Comparison of ENCODE assay signal across 9 cellular contexts in genomic region chr7:128398016-128398840, GRCh38. TPM values are rescaled to one million over a fixed set of nuclear protein-coding genes. Genes with fewer than 3 reads are reported as not detected.
DNase-seq lines count a peak whose midpoint lies in the region; ATAC-seq and TF ChIP-seq lines count a peak whose summit lies in the region.
"Had no signal": no experiment of that assay in that cellular context is flagged by ENCODE, and none has a peak within 500 bp of the region (broad histone marks: within the 10 kb centered on the region; RNA-seq: fewer than 3 reads in every experiment).

No MANE protein-coding gene starts in this region.

- WGBS in stomach, 5 donors = 69 to 78% (median 75%) methylated on average over 16 of the region's 16 CpGs

- H3K27me3 Mint-ChIP-seq in Calu3 (ENCODE audit: unreplicated experiment) (no peaks in the 10 kb centered on the region), GM23338 (ENCODE audit: insufficient read depth, low read depth, poor library complexity) (peaks cover 3% of the 10 kb centered on the region)

- peaks cover 21% of the 10 kb centered on the region for H3K36me3 Mint-ChIP-seq in Calu3 (ENCODE audit: insufficient read depth, unreplicated experiment)
- H3K36me3 Mint-ChIP-seq in GM23338 (ENCODE audit: low read depth) = peaks cover 21% of the 10 kb centered on the region

- no peaks in the 10 kb centered on the region for H3K9me2 ChIP-seq in GM23338 (ENCODE audit: insufficient read depth)
- no peaks in the 10 kb centered on the region for H3K9me2 ChIP-seq in Karpas-422 (replicated peaks; ENCODE audit: insufficient read depth, low read length)

- TF ChIP-seq EP300 in stomach (IDR thresholded peaks at IDR 0.05) = no peak

- TF ChIP-seq CTCF in Calu3 (IDR thresholded peaks at IDR 0.05; ENCODE audit: unreplicated experiment) (peak; percentile 92), GM23338 (conservative IDR thresholded peaks at IDR 0.05; ENCODE audit: low read depth in 2 of 2) (peak; percentile 82 to 94), RWPE1 (conservative IDR thresholded peaks at IDR 0.05; ENCODE audit: low read depth) (peak; percentile 98), stomach (IDR thresholded peaks at IDR 0.05) (peak in 5 of 7 experiments; percentile 70 to 94 (median 92))

- H3K4me1 Mint-ChIP-seq in Calu3 (ENCODE audit: low read depth, unreplicated experiment) (no peaks in the 10 kb centered on the region), GM23338 (no peaks in the 10 kb centered on the region; the same call in 2 of the 3 replicates)

- BruUV-seq in Calu3 (replicated peaks; lab: Mats Ljungman, UMichigan) = no TSS peak

- DNase-seq in Calu3 (peak; percentile 67), GM23338 (ENCODE audit: low spot score) (peak; percentile 85), RWPE1 (ENCODE audit: low spot score) (no peak), cerebellar cortex (ENCODE audit: low spot score) (peak; percentile 63), left lobe of liver (ENCODE audit: low spot score) (no peak), stomach (peak; percentile 71), Karpas-422 (no peak), KG1 (lab: John Stamatoyannopoulos, UW) (no peak)

- no peak overlapping the region for H3K9ac ChIP-seq in Karpas-422 (ENCODE audit: low read length)

- H3K4me1 ChIP-seq in GM23338 (ENCODE audit: insufficient read depth) (no peaks in the 10 kb centered on the region), stomach (peaks cover 0 to 5% (median 3%) of the 10 kb centered on the region in 4 donors), Karpas-422 (ENCODE audit: low read length) (peaks cover 23% of the 10 kb centered on the region)

- no peak overlapping the region for H3K4me2 ChIP-seq in GM23338
- H3K4me2 ChIP-seq in Karpas-422 (ENCODE audit: low read depth, low read length, poor library complexity, severe bottlenecking) = no peak overlapping the region

- no peaks in the 10 kb centered on the region for H3K36me3 ChIP-seq in GM23338 (ENCODE audit: insufficient read depth)
- H3K36me3 ChIP-seq in stomach = peaks cover 70 to 100% (median 97%) of the 10 kb centered on the region in 4 donors
- H3K36me3 ChIP-seq in Karpas-422 (ENCODE audit: insufficient read depth, low read length) = peaks cover 44% of the 10 kb centered on the region; the same call in 1 of the 2 replicates

- H4K20me1 ChIP-seq in GM23338 (replicated peaks; ENCODE audit: insufficient read depth) (no peaks in the 10 kb centered on the region), Karpas-422 (ENCODE audit: insufficient read depth, low read depth, low read length) (peaks cover 10% of the 10 kb centered on the region; the same call in 1 of the 2 replicates)

- H3K4me3 Mint-ChIP-seq in Calu3 (ENCODE audit: low read depth, unreplicated experiment) = no peak overlapping the region
- no peak overlapping the region for H3K4me3 Mint-ChIP-seq in GM23338

- H3K27me3 ChIP-seq in GM23338 (ENCODE audit: insufficient read depth) (no peaks in the 10 kb centered on the region), stomach (no peaks in the 10 kb centered on the region), Karpas-422 (ENCODE audit: low read length) (no peaks in the 10 kb centered on the region)

- H3K4me3 ChIP-seq in GM23338 (no peak overlapping the region), stomach (no peak overlapping the region), Karpas-422 (ENCODE audit: low read length) (no peak overlapping the region)
- H3K4me3 ChIP-seq: SK-N-MC had no signal

- POLR2A ChIA-PET in RWPE1 (lab: Yijun Ruan, JAX; ENCODE audit: low non-redundant PET) = no interaction called here

- peak; percentile 92 for ATAC-seq in GM23338
- peak; percentile 91 for ATAC-seq in left lobe of liver

- H3K9me3 ChIP-seq in stomach (no peaks in the 10 kb centered on the region), Karpas-422 (ENCODE audit: low read length) (no peaks in the 10 kb centered on the region)

- no peaks in the 10 kb centered on the region for H3K79me2 ChIP-seq in GM23338 (replicated peaks; ENCODE audit: insufficient read depth)
- peaks cover 5% of the 10 kb centered on the region for H3K79me2 ChIP-seq in Karpas-422 (ENCODE audit: low read length)

- no peak for TF ChIP-seq POLR2A in stomach (IDR thresholded peaks at IDR 0.05)

- CTCF ChIA-PET in Calu3 (lab: Charles Lee) (interaction anchor here (1.2 kb wide), 1 partner anchor 11 kb away, joined by 4 read pairs; no protein-coding TSS in a partner anchor), RWPE1 (lab: Yijun Ruan, JAX) (interaction anchor here (0.6 to 1.8 kb wide), 9 partner anchors 10 to 727 kb away, joined by 3 to 9 read pairs (median 4); no protein-coding TSS in a partner anchor)

- no peaks in the 10 kb centered on the region for H3F3A ChIP-seq in GM23338 (replicated peaks; ENCODE audit: low read depth)

- H3K27ac ChIP-seq in GM23338 (ENCODE audit: low read depth) (no peak overlapping the region), RWPE1 (peak overlapping the region; percentile 13), stomach (no peak overlapping the region), Karpas-422 (ENCODE audit: low read length) (no peak overlapping the region)
- H3K27ac ChIP-seq: SK-N-MC had no signal

- H3K9me3 Mint-ChIP-seq in Calu3 (ENCODE audit: low read depth, unreplicated experiment) = no peaks in the 10 kb centered on the region
- H3K9me3 Mint-ChIP-seq in GM23338 = no peaks in the 10 kb centered on the region

- H2AFZ ChIP-seq in GM23338 = no peak overlapping the region
- no peak overlapping the region for H2AFZ ChIP-seq in Karpas-422 (ENCODE audit: low read length)

- H3K27ac Mint-ChIP-seq in Calu3 (ENCODE audit: unreplicated experiment) = no peak overlapping the region
- H3K27ac Mint-ChIP-seq in GM23338 = no peak overlapping the region

- intact Hi-C loops in Calu3 (cut with micrococcal nuclease; ENCODE audit: unreplicated experiment) = loop anchor here (1.0 kb wide), 1 partner anchor 28 kb away; no protein-coding TSS in a partner anchor
- intact Hi-C loops in stomach (cut with DNase I; ENCODE audit: low total_unique reads) = no loop called here

TF ChIP-seq in GM23338, 12 proteins besides CTCF, POLR2A, EP300 and RAD21 (continues in another document):
- no peak for TF ChIP-seq CREB1 (CRISPR knock-in tag; IDR thresholded peaks at IDR 0.05; ENCODE audit: low read depth)

RNA-seq across cellular contexts. Expression of gene IMPDH1, which starts 11.6 kb away (rescaled TPM):
- total RNA-seq in Calu3 (2022) = 57.1 and 57.3 TPM in 2 replicates
- 35.8 and 48.3 TPM in 2 replicates for total RNA-seq in GM23338 (2014; rRNA removed; shearing (Covaris generic))
- polyA plus RNA-seq in GM23338 (2016; fragmentation: Nextera tagmentation; extraction: Ambion mirVana) = 15.3 and 16.4 TPM in 2 replicates
- total RNA-seq in left lobe of liver = 3.5 TPM
- total RNA-seq in stomach = 100 to 1,000 TPM in 2 of 5 donors, 10 to 100 TPM in 3; 45.5 to 188 (median 94.4) TPM
- polyA plus RNA-seq in stomach = 10 to 100 TPM; 32.7 to 72.3 (median 59.7) TPM
- total RNA-seq in Karpas-422 (2014; rRNA removed; shearing (Covaris generic); ENCODE audit: low replicate concordance) = 30.5 and 50.1 TPM in 2 replicates

RNA-seq across cellular contexts. Expression of gene PRRT4, which starts 36.7 kb away (rescaled TPM):
- total RNA-seq in Calu3 (2022) = 0.15 TPM in 1 of 2 replicates, not detected in the other
- total RNA-seq in GM23338 (2014; rRNA removed; shearing (Covaris generic)) = 0.56 and 1.0 TPM in 2 replicates
- polyA plus RNA-seq in GM23338 (2016; fragmentation: Nextera tagmentation; extraction: Ambion mirVana) = 0.47 and 0.55 TPM in 2 replicates
- not detected for total RNA-seq in left lobe of liver
- not detected for total RNA-seq in stomach
- polyA plus RNA-seq in stomach = 1 to 10 TPM in 1 of 3 donors, under 1 TPM in 1, not detected in 1; 0.12 to 1.2 TPM
- not detected in 2 replicates for total RNA-seq in Karpas-422 (2014; rRNA removed; shearing (Covaris generic); ENCODE audit: low replicate concordance)

RNA-seq across cellular contexts. Expression of gene RBM28, which starts 54.5 kb away (rescaled TPM):
- total RNA-seq in Calu3 (2022) (49.3 and 49.9 TPM in 2 replicates), left lobe of liver (13.5 TPM), stomach (100 to 1,000 TPM in 1 of 5 donors, 10 to 100 TPM in 4; 21.0 to 319 (median 54.8) TPM)
- 24.3 and 29.2 TPM in 2 replicates for total RNA-seq in GM23338 (2014; rRNA removed; shearing (Covaris generic))
- polyA plus RNA-seq in GM23338 (2016; fragmentation: Nextera tagmentation; extraction: Ambion mirVana) (83.8 and 87.5 TPM in 2 replicates), stomach (10 to 100 TPM in 2 of 3 donors, 1 to 10 TPM in 1; 8.1 to 18.9 (median 15.6) TPM)
- 28.8 and 37.2 TPM in 2 replicates for total RNA-seq in Karpas-422 (2014; rRNA removed; shearing (Covaris generic); ENCODE audit: low replicate concordance)

RNA-seq across cellular contexts. Expression of gene HILPDA, which starts 57.5 kb away (rescaled TPM):
- total RNA-seq in Calu3 (2022) (14.5 and 17.4 TPM in 2 replicates), left lobe of liver (3.8 TPM), stomach (10 to 100 TPM in 1 of 5 donors, 1 to 10 TPM in 2, under 1 TPM in 1, not detected in 1; 0.45 to 38.2 (median 2.3) TPM)
- total RNA-seq in GM23338 (2014; rRNA removed; shearing (Covaris generic)) = 32.4 and 38.5 TPM in 2 replicates
- polyA plus RNA-seq in GM23338 (2016; fragmentation: Nextera tagmentation; extraction: Ambion mirVana) (57.5 and 70.6 TPM in 2 replicates), stomach (10 to 100 TPM in 2 of 3 donors, 1 to 10 TPM in 1; 8.1 to 25.8 (median 14.2) TPM)
- total RNA-seq in Karpas-422 (2014; rRNA removed; shearing (Covaris generic); ENCODE audit: low replicate concordance) = 16.3 and 32.2 TPM in 2 replicates

Comparison
In these comparisons a context has a peak if more than half of its experiments do, and no peak if none do; other contexts are left out.
1. DNase-seq: peak in Calu3 (single experiment), GM23338 (single experiment), cerebellar cortex (single experiment) and stomach (single experiment); none in RWPE1 (single experiment), left lobe of liver (single experiment), Karpas-422 (single experiment) and KG1 (single experiment).
2. Peak in every context shown above with its lines, with median percentiles within 50 percentile points of each other: CTCF ChIP-seq.